ENCODE assay signal across 18 cellular contexts in the genomic region with DNA sequence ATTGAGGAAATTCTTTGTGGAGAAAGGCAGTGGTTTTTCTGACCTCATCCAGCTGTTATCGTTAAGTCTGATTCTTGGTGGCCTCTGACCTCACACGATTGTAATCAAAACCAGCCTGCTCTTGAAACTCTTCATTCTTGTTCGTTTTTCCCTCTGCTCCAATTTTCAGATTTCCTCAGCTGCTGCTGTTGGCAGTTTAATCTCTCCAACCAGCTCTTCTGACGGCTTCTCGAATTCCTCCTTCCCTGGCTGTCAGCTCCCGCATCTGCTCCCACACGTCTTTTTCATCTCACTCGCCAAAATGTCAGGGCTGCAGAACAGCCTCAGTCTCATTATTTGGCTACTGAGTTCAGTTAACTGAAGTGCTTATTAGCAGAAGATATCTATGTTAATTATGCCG.
"Had no signal": no experiment of that assay in that cellular context is flagged by ENCODE, and none has a peak within 500 bp of the region (broad histone marks: within the 10 kb centered on the region; RNA-seq: fewer than 3 reads in every experiment).

No MANE protein-coding gene starts in this region.

- DNase-seq: activated CD4-positive, alpha-beta T cell treated with anti-CD3 and anti-CD28 coated beads for 48 hours; activated naive CD4-positive, alpha-beta T cell treated with Interleukin-2 at 50 U/mL for 16 hours; activated naive CD8-positive, alpha-beta T cell treated with anti-CD3 and anti-CD28 coated beads, Interleukin-2, amount 50 U/mL, for 24 hours; effector memory CD4-positive, alpha-beta T cell; left colon; natural killer cell; stimulated activated CD4-positive, alpha-beta T cell treated with anti-CD3 and anti-CD28 coated beads, Interleukin-15, amount 100 ng/mL, for 24 hours; stimulated activated CD4-positive, alpha-beta T cell treated with anti-CD3 and anti-CD28 coated beads, Interleukin-4, amount 100 ng/mL, for 4 hours; stomach; T-cell; T1000; thyroid gland; WERI-Rb-1 had no signal

- H3K4me1 ChIP-seq: thyroid gland, vagina had no signal

- H3K27me3 ChIP-seq: stomach, thyroid gland, vagina had no signal

- H3K9me3 ChIP-seq: thyroid gland, vagina had no signal

- H3K4me3 ChIP-seq: coronary artery, stomach, thyroid gland, vagina had no signal

- H3K27ac Mint-ChIP-seq: activated naive CD8-positive, alpha-beta T cell treated with anti-CD3 and anti-CD28 coated beads, Interleukin-2, amount 50 U/mL, for 24 hours; activated T-helper 1 cell treated with anti-CD3 and anti-CD28 coated beads, Interleukin-12 subunit alpha, Interleukin-12 subunit beta, Interleukin-2, Interleukin-4 antibody, amounts not matched to agents 30 ng/mL and 10 ng/mL and 1 ng/mL, durations not matched to agents 14 hours and 24 hours and 36 hours; natural killer cell; T-cell had no signal

- H3K36me3 Mint-ChIP-seq: natural killer cell, T-cell had no signal

- ATAC-seq: activated naive CD8-positive, alpha-beta T cell treated with anti-CD3 and anti-CD28 coated beads, Interleukin-2, amount 50 U/mL, for 24 hours; left colon; natural killer cell; T-cell had no signal

- H3K9me3 Mint-ChIP-seq: activated naive CD8-positive, alpha-beta T cell treated with anti-CD3 and anti-CD28 coated beads, Interleukin-2, amount 50 U/mL, for 24 hours; activated T-helper 1 cell treated with anti-CD3 and anti-CD28 coated beads, Interleukin-12 subunit alpha, Interleukin-12 subunit beta, Interleukin-2, Interleukin-4 antibody, amounts not matched to agents 30 ng/mL and 10 ng/mL and 1 ng/mL, durations not matched to agents 14 hours and 24 hours and 36 hours had no signal

- H3K4me3 Mint-ChIP-seq: activated naive CD8-positive, alpha-beta T cell treated with anti-CD3 and anti-CD28 coated beads, Interleukin-2, amount 50 U/mL, for 24 hours; activated T-helper 1 cell treated with anti-CD3 and anti-CD28 coated beads, Interleukin-12 subunit alpha, Interleukin-12 subunit beta, Interleukin-2, Interleukin-4 antibody, amounts not matched to agents 30 ng/mL and 10 ng/mL and 1 ng/mL, durations not matched to agents 14 hours and 24 hours and 36 hours; natural killer cell; T-cell had no signal

- H3K36me3 ChIP-seq: stomach, thyroid gland, vagina, WERI-Rb-1 had no signal

- H3K4me1 Mint-ChIP-seq: activated naive CD8-positive, alpha-beta T cell treated with anti-CD3 and anti-CD28 coated beads, Interleukin-2, amount 50 U/mL, for 24 hours; natural killer cell; T-cell had no signal

- H3K27ac ChIP-seq: coronary artery, epithelial cell of prostate, stomach, thyroid gland, vagina, WERI-Rb-1 had no signal

- FAIRE-seq: astrocyte had no signal
